Comparison of ENCODE assay signal across 19 cellular contexts in the genomic region with DNA sequence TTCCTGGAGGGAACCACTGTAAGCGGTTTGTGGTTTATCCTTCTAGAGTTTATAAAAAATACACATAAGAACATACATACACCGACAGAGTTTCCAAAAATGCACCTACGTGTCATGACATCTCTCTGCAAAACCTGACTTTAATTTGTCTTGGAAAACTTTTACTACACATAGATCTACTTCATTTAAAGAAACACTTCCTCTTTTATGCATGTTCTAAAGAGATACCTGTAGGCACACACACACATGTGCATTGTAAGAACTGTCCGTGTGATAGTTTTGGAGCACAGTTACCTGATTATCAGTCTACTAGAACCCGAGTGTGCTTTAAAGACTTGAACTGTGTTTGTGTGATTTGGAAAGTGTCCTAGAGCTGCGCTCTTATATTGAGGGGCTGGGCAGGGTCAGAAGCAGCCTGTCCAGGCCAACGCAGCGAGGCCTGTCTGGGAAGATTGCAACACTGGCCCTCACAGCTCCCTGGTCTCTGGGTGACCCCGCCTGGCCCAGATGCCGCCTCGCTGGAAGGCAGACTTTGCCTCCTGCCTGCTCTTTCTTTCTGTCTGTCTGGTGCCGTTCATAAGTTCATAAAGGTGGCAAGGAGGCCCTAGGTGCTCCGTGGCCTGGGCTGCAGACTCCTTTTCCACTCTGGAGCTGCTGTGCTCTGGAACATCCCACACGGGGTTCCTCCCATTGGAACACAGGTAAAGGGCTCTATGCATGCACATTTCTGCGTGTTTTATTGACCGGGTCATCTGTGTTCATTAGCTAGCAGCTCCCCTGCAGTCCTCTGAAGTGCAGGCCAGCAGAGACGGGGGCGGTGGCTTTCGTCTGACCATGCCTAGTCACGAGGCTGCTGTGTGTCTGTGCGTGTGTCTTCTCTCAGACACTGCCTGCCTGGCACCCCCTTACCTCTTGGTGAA. TPM values are rescaled to one million over a fixed set of nuclear protein-coding genes. Genes with fewer than 3 reads are reported as not detected.
A peak's percentile ranks its signal among the peaks of the same experiment; 100 is the strongest.
DNase-seq lines count a peak whose midpoint lies in the region; ATAC-seq, FAIRE-seq and TF ChIP-seq lines count a peak whose summit lies in the region.
"Had no signal": no experiment of that assay in that cellular context is flagged by ENCODE, and none has a peak within 500 bp of the region (broad histone marks: within the 10 kb centered on the region; RNA-seq: fewer than 3 reads in every experiment).

No MANE protein-coding gene starts in this region.

- H3K27ac Mint-ChIP-seq in GM23338 = no peak overlapping the region
- peak overlapping the region; percentile 12 for H3K27ac Mint-ChIP-seq in activated T-helper 1 cell treated with anti-CD3 and anti-CD28 coated beads, Interleukin-12 subunit alpha, Interleukin-12 subunit beta, Interleukin-2, Interleukin-4 antibody, amounts not matched to agents 30 ng/mL and 10 ng/mL and 1 ng/mL, durations not matched to agents 14 hours and 24 hours and 36 hours
- no peak overlapping the region for H3K27ac Mint-ChIP-seq in activated CD4-positive, alpha-beta T cell treated with anti-CD3 and anti-CD28 coated beads, Interleukin-2, amount 10 ng/mL, durations not matched to agents 24 days and 14 days

- H3K9me3 Mint-ChIP-seq in GM23338 = no peaks in the 10 kb centered on the region
- H3K9me3 Mint-ChIP-seq in activated T-helper 1 cell treated with anti-CD3 and anti-CD28 coated beads, Interleukin-12 subunit alpha, Interleukin-12 subunit beta, Interleukin-2, Interleukin-4 antibody, amounts not matched to agents 30 ng/mL and 10 ng/mL and 1 ng/mL, durations not matched to agents 14 hours and 24 hours and 36 hours = peaks cover 14% of the 10 kb centered on the region
- peaks cover 8% of the 10 kb centered on the region for H3K9me3 Mint-ChIP-seq in activated CD4-positive, alpha-beta T cell treated with anti-CD3 and anti-CD28 coated beads, Interleukin-2, amount 10 ng/mL, durations not matched to agents 24 days and 14 days

- WGBS in pancreas, 2 donors = 83 to 85% methylated on average over 20 to 21 of the region's 21 CpGs

- H3K4me1 Mint-ChIP-seq in GM23338 = no peaks in the 10 kb centered on the region
- H3K4me1 Mint-ChIP-seq in activated T-helper 1 cell treated with anti-CD3 and anti-CD28 coated beads, Interleukin-12 subunit alpha, Interleukin-12 subunit beta, Interleukin-2, Interleukin-4 antibody, amounts not matched to agents 30 ng/mL and 10 ng/mL and 1 ng/mL, durations not matched to agents 14 hours and 24 hours and 36 hours (ENCODE audit: low read depth) = peaks cover 26% of the 10 kb centered on the region
- H3K4me1 Mint-ChIP-seq in activated CD4-positive, alpha-beta T cell treated with anti-CD3 and anti-CD28 coated beads, Interleukin-2, amount 10 ng/mL, durations not matched to agents 24 days and 14 days = peaks cover 16% of the 10 kb centered on the region

- no peaks in the 10 kb centered on the region for H3K27me3 ChIP-seq in GM23338 (ENCODE audit: insufficient read depth)
- H3K27me3 ChIP-seq in pancreas = no peaks in the 10 kb centered on the region
- H3K27me3 ChIP-seq: suprapubic skin had no signal

- H3K9me3 ChIP-seq in pancreas = no peaks in the 10 kb centered on the region
- H3K9me3 ChIP-seq: suprapubic skin had no signal

- H3F3A ChIP-seq in GM23338 (replicated peaks; ENCODE audit: low read depth) = no peaks in the 10 kb centered on the region

- 0 out of 2 replicates have a peak overlapping the region, but pooled peaks have one; percentile 23 for H2AFZ ChIP-seq in GM23338

- ATAC-seq in GM23338 = no peak
- peak in 3 of 4 donors; percentile 24 to 64 (median 36) for ATAC-seq in pancreas
- no peak for ATAC-seq in HG02759 (IDR thresholded peaks at IDR 0.05; ENCODE audit: unreplicated experiment)
- no peak for ATAC-seq in HG03521 (IDR thresholded peaks at IDR 0.05; ENCODE audit: unreplicated experiment)

- peaks cover 7% of the 10 kb centered on the region for H3K27me3 Mint-ChIP-seq in GM23338 (ENCODE audit: insufficient read depth, low read depth, poor library complexity)
- no peaks in the 10 kb centered on the region for H3K27me3 Mint-ChIP-seq in activated T-helper 1 cell treated with anti-CD3 and anti-CD28 coated beads, Interleukin-12 subunit alpha, Interleukin-12 subunit beta, Interleukin-2, Interleukin-4 antibody, amounts not matched to agents 30 ng/mL and 10 ng/mL and 1 ng/mL, durations not matched to agents 14 hours and 24 hours and 36 hours (ENCODE audit: insufficient read depth)
- H3K27me3 Mint-ChIP-seq in activated CD4-positive, alpha-beta T cell treated with anti-CD3 and anti-CD28 coated beads, Interleukin-2, amount 10 ng/mL, durations not matched to agents 24 days and 14 days = no peaks in the 10 kb centered on the region

- H3K36me3 ChIP-seq in GM23338 (ENCODE audit: insufficient read depth) (no peaks in the 10 kb centered on the region), pancreas (no peaks in the 10 kb centered on the region)

- H3K9me2 ChIP-seq in GM23338 (ENCODE audit: insufficient read depth) = no peaks in the 10 kb centered on the region

- DNase-seq in GM23338 (ENCODE audit: low spot score) (no peak), iris pigment epithelial cell (ENCODE audit: low read depth) (peak; percentile 37), pancreas (peak in 1 of 6 donors; percentile 45), cortex of kidney (lab: John Stamatoyannopoulos, UW) (no peak)
- DNase-seq in activated T-helper 1 cell treated with anti-CD3 and anti-CD28 coated beads, Interleukin-12 subunit alpha, Interleukin-12 subunit beta, Interleukin-2, Interleukin-4 antibody, amounts not matched to agents 30 ng/mL and 10 ng/mL and 1 ng/mL, durations not matched to agents 14 hours and 24 hours and 36 hours (ENCODE audit: low spot score) = no peak
- DNase-seq in activated CD4-positive, alpha-beta T cell treated with anti-CD3 and anti-CD28 coated beads, Interleukin-2, amount 10 ng/mL, durations not matched to agents 24 days and 14 days = no peak
- DNase-seq: activated CD4-positive, alpha-beta T cell treated with anti-CD3 and anti-CD28 coated beads, Interleukin-2, amount 50 U/mL, for 48 hours; activated T-cell treated with anti-CD3 and anti-CD28 coated beads, Interleukin-2, amount 50 U/mL, for 1 hour; effector memory CD4-positive, alpha-beta T cell; GDM1; hypothalamus; MM.1S; retina; stimulated activated CD4-positive, alpha-beta T cell treated with anti-CD3 and anti-CD28 coated beads, Interleukin-2, amount 100 ng/mL, for 24 hours had no signal

- TF ChIP-seq CTCF in GM23338 (conservative IDR thresholded peaks at IDR 0.05; ENCODE audit: low read depth in 2 of 2) (no peak), pancreas (IDR thresholded peaks at IDR 0.05) (no peak)

- H3K4me1 ChIP-seq in GM23338 (ENCODE audit: insufficient read depth) (no peaks in the 10 kb centered on the region), pancreas (no peaks in the 10 kb centered on the region)

- no peak overlapping the region for H3K4me2 ChIP-seq in GM23338

- no peaks in the 10 kb centered on the region for H3K79me2 ChIP-seq in GM23338 (replicated peaks; ENCODE audit: insufficient read depth)

- no peak for FAIRE-seq in pancreas (lab: Jason Lieb, UNC)
- FAIRE-seq: D721Med, TTC549 had no signal

- no peaks in the 10 kb centered on the region for H4K20me1 ChIP-seq in GM23338 (replicated peaks; ENCODE audit: insufficient read depth)

- intact Hi-C loops in activated T-helper 1 cell treated with anti-CD3 and anti-CD28 coated beads, Interleukin-12 subunit alpha, Interleukin-12 subunit beta, Interleukin-2, Interleukin-4 antibody, amounts not matched to agents 30 ng/mL and 10 ng/mL and 1 ng/mL, durations not matched to agents 14 hours and 24 hours and 36 hours (cut with micrococcal nuclease) = no loop called here
- intact Hi-C loops in pancreas (cut with DNase I) = loop anchor here in 1 of 3 donors (5.0 kb wide), 1 partner anchor 1014 kb away; no protein-coding TSS in a partner anchor
- intact Hi-C loops in activated CD4-positive, alpha-beta T cell treated with anti-CD3 and anti-CD28 coated beads, Interleukin-2, amount 10 ng/mL, durations not matched to agents 24 days and 14 days (cut with micrococcal nuclease) = no loop called here

- no peak overlapping the region for H3K27ac ChIP-seq in GM23338 (ENCODE audit: low read depth)
- H3K27ac ChIP-seq in pancreas = no peak overlapping the region
- H3K27ac ChIP-seq: suprapubic skin had no signal

- H3K4me3 Mint-ChIP-seq in GM23338 = no peak overlapping the region
- H3K4me3 Mint-ChIP-seq in activated T-helper 1 cell treated with anti-CD3 and anti-CD28 coated beads, Interleukin-12 subunit alpha, Interleukin-12 subunit beta, Interleukin-2, Interleukin-4 antibody, amounts not matched to agents 30 ng/mL and 10 ng/mL and 1 ng/mL, durations not matched to agents 14 hours and 24 hours and 36 hours = no peak overlapping the region
- H3K4me3 Mint-ChIP-seq in activated CD4-positive, alpha-beta T cell treated with anti-CD3 and anti-CD28 coated beads, Interleukin-2, amount 10 ng/mL, durations not matched to agents 24 days and 14 days = no peak overlapping the region

- H3K4me3 ChIP-seq in GM23338 = no peak overlapping the region
- H3K4me3 ChIP-seq in pancreas = no peak overlapping the region
- H3K4me3 ChIP-seq: suprapubic skin had no signal

- H3K36me3 Mint-ChIP-seq in GM23338 (ENCODE audit: low read depth) = no peaks in the 10 kb centered on the region
- peaks cover 31% of the 10 kb centered on the region for H3K36me3 Mint-ChIP-seq in activated T-helper 1 cell treated with anti-CD3 and anti-CD28 coated beads, Interleukin-12 subunit alpha, Interleukin-12 subunit beta, Interleukin-2, Interleukin-4 antibody, amounts not matched to agents 30 ng/mL and 10 ng/mL and 1 ng/mL, durations not matched to agents 14 hours and 24 hours and 36 hours (ENCODE audit: low read depth)
- H3K36me3 Mint-ChIP-seq in activated CD4-positive, alpha-beta T cell treated with anti-CD3 and anti-CD28 coated beads, Interleukin-2, amount 10 ng/mL, durations not matched to agents 24 days and 14 days (ENCODE audit: low read depth) = peaks cover 45% of the 10 kb centered on the region

RNA-seq across cellular contexts. Expression of gene AGPAT3, which starts 46.3 kb away (rescaled TPM):
- total RNA-seq in GM23338 (2014; rRNA removed; shearing (Covaris generic)) = 4.4 and 6.1 TPM in 2 replicates
- polyA plus RNA-seq in GM23338 (2016; fragmentation: Nextera tagmentation; extraction: Ambion mirVana) (1.1 and 2.1 TPM in 2 replicates), pancreas (10 to 100 TPM; 13.6 to 18.4 TPM)
- 127 and 132 TPM in 2 replicates for total RNA-seq in activated T-helper 1 cell treated with anti-CD3 and anti-CD28 coated beads, Interleukin-12 subunit alpha, Interleukin-12 subunit beta, Interleukin-2, Interleukin-4 antibody, amounts not matched to agents 30 ng/mL and 10 ng/mL and 1 ng/mL, durations not matched to agents 14 hours and 24 hours and 36 hours
- 10 to 100 TPM; 29.1 to 49.6 (median 32.6) TPM for total RNA-seq in pancreas
- total RNA-seq in activated CD4-positive, alpha-beta T cell treated with anti-CD3 and anti-CD28 coated beads, Interleukin-2, amount 10 ng/mL, durations not matched to agents 24 days and 14 days = 127 and 130 TPM in 2 replicates

Comparison
In these comparisons a context has a peak if more than half of its experiments do, and no peak if none do; other contexts are left out.
1. ATAC-seq: peak in pancreas (3 of 4); none in GM23338 (single experiment), HG02759 (single experiment) and HG03521 (single experiment).